18 cellular contexts compared by ENCODE assay signal in genomic region chr7:81664304-81664703, GRCh38.
"Had no signal": no experiment of that assay in that cellular context is flagged by ENCODE, and none has a peak within 500 bp of the region (broad histone marks: within the 10 kb centered on the region; RNA-seq: fewer than 3 reads in every experiment).

No MANE protein-coding gene starts in this region.

- ATAC-seq: activated CD8-positive, alpha-beta T cell treated with anti-CD3 and anti-CD28 coated beads, Interleukin-2, amount 10 ng/mL, durations not matched to agents 7 days and 5 days; activated naive CD8-positive, alpha-beta T cell treated with anti-CD3 and anti-CD28 coated beads, Interleukin-2, amount 50 U/mL, for 24 hours; heart left ventricle; left lung; stimulated activated effector memory CD8-positive, alpha-beta T cell treated with anti-CD3 and anti-CD28 coated beads, Interleukin-12 subunit alpha, Interleukin-12 subunit beta, amount 100 ng/mL, for 72 hours had no signal

- H3K36me3 ChIP-seq: cardiac muscle cell, heart left ventricle, left lung, right atrium auricular region, transverse colon had no signal

- H3K4me3 ChIP-seq: cardiac muscle cell, heart left ventricle, left lung, right atrium auricular region, skin epidermis, transverse colon had no signal

- H3K27ac ChIP-seq: cardiac muscle cell, left lung, skin epidermis, transverse colon, VCaP had no signal

- H3K27me3 ChIP-seq: cardiac muscle cell, heart left ventricle, left lung, right atrium auricular region, transverse colon had no signal

- FAIRE-seq: colon had no signal

- H3K9me3 ChIP-seq: left lung, right atrium auricular region, transverse colon had no signal

- DNase-seq: activated CD4-positive, alpha-beta T cell treated with anti-CD3 and anti-CD28 coated beads for 4 hours; activated CD8-positive, alpha-beta T cell treated with anti-CD3 and anti-CD28 coated beads, Interleukin-2, amount 10 ng/mL, durations not matched to agents 7 days and 5 days; activated naive CD4-positive, alpha-beta T cell treated with Interleukin-2 at 50 U/mL for 16 hours; activated naive CD8-positive, alpha-beta T cell treated with anti-CD3 and anti-CD28 coated beads, Interleukin-2, amount 50 U/mL, for 24 hours; effector CD4-positive, alpha-beta T cell; foreskin melanocyte; heart left ventricle; islet precursor cell; left lung; posterior cingulate gyrus; T1000; transverse colon had no signal

- H3K4me1 ChIP-seq: left lung, right atrium auricular region, transverse colon had no signal
